ENCODE assay signal across 28 cellular contexts in the genomic region with DNA sequence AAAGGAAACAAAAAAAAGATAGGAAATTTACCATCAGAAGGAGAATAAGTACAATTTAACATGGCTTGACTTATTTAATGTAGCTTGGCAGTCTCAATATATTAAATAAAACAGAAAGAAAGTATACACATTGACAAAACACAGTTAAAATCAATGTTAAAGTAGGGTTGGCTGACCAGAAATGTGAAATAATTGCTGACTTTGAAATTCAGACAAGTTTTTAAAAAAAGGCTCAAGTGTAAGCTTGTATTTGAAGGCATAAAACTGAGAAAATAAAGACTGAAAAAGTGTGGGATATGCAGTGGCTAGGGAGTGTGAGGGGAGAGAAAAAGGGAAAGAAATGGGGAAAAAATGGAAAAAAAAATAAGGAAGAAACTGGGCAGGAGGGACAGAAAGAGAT.
A peak's percentile ranks its signal among the peaks of the same experiment; 100 is the strongest.
DNase-seq lines count a peak whose midpoint lies in the region; ATAC-seq, FAIRE-seq and TF ChIP-seq lines count a peak whose summit lies in the region.
"Had no signal": no experiment of that assay in that cellular context is flagged by ENCODE, and none has a peak within 500 bp of the region (broad histone marks: within the 10 kb centered on the region; RNA-seq: fewer than 3 reads in every experiment).

No MANE protein-coding gene starts in this region.

- H4K91ac ChIP-seq in trophoblast cell (ENCODE audit: low read depth, low read length) = peak overlapping the region; percentile 62

- no peak overlapping the region for H2BK120ac ChIP-seq in trophoblast cell (ENCODE audit: insufficient read depth, low read length, poor library complexity)

- H2BK12ac ChIP-seq in trophoblast cell (ENCODE audit: low read length) = no peak overlapping the region

- H3K9me3 ChIP-seq in A549 (no peaks in the 10 kb centered on the region), K562 (replicated peaks; ENCODE audit: control insufficient read depth, insufficient read depth, low read depth, low read length) (no peaks in the 10 kb centered on the region), trophoblast cell (ENCODE audit: insufficient read depth, low read depth, low read length) (no peaks in the 10 kb centered on the region)
- H3K9me3 ChIP-seq: BE2C, BLaER1 had no signal

- FAIRE-seq in A549 (lab: Jason Lieb, UNC) (no peak), K562 (lab: Jason Lieb, UNC) (no peak)
- FAIRE-seq: GM12878, GM12892, GM18507 had no signal

- no peaks in the 10 kb centered on the region for H3K79me2 ChIP-seq in K562 (ENCODE audit: control insufficient read depth, insufficient read depth, low read length)
- H3K79me2 ChIP-seq in trophoblast cell (ENCODE audit: control insufficient read depth, insufficient read depth, low read length, poor library complexity) = no peaks in the 10 kb centered on the region

- TF ChIP-seq EP300 in A549 (IDR thresholded peaks at IDR 0.05) = no peak
- TF ChIP-seq EP300 in K562 (IDR thresholded peaks at IDR 0.05; ENCODE audit: low read length) = no peak

- H3K4me3 ChIP-seq in A549 = no peak overlapping the region
- H3K4me3 ChIP-seq in K562 = no peak overlapping the region
- no peak overlapping the region for H3K4me3 ChIP-seq in trophoblast cell (ENCODE audit: low read depth, low read length)
- H3K4me3 ChIP-seq: BLaER1, GM12878 had no signal

- H3K4me1 Mint-ChIP-seq in activated CD4-positive, alpha-beta T cell treated with anti-CD3 and anti-CD28 coated beads, Interleukin-2, amount 10 ng/mL, durations not matched to agents 7 days and 5 days = no peaks in the 10 kb centered on the region
- H3K4me1 Mint-ChIP-seq in activated CD4-positive, alpha-beta T cell treated with anti-CD3 and anti-CD28 coated beads, Interleukin-2, amount 10 ng/mL, durations not matched to agents 24 days and 14 days = no peaks in the 10 kb centered on the region
- H3K4me1 Mint-ChIP-seq: CD14-positive monocyte; CD4-positive, alpha-beta memory T cell; CD4-positive, CD25-positive, alpha-beta regulatory T cell; CD8-positive, alpha-beta memory T cell had no signal

- in situ Hi-C loops in K562 (cut with MboI) = no loop called here

- H2AK5ac ChIP-seq in trophoblast cell (ENCODE audit: low read length) = no peak overlapping the region

- H3K9me1 ChIP-seq in K562 (ENCODE audit: control insufficient read depth, insufficient read depth, low read length) = no peaks in the 10 kb centered on the region

- H3K23ac ChIP-seq in trophoblast cell (ENCODE audit: low read length) = no peak overlapping the region

- H3K14ac ChIP-seq in trophoblast cell (ENCODE audit: low read length) = no peak overlapping the region

- H3K27me3 ChIP-seq in K562 (ENCODE audit: control insufficient read depth in 2 of 2, insufficient read depth in 2 of 2, low read length in 2 of 2) = no peaks in the 10 kb centered on the region
- H3K27me3 ChIP-seq in trophoblast cell (ENCODE audit: insufficient read depth, low read length) = no peaks in the 10 kb centered on the region
- H3K27me3 ChIP-seq: BE2C, BLaER1 had no signal

- no TSS peak for BruUV-seq in K562 (replicated peaks; lab: Mats Ljungman, UMichigan)

- POLR2A ChIA-PET in activated CD4-positive, alpha-beta T cell treated with anti-CD3 and anti-CD28 coated beads, Interleukin-2, amount 10 ng/mL, durations not matched to agents 7 days and 5 days (lab: Charles Lee) = no interaction called here
- POLR2A ChIA-PET in A549 (lab: Yijun Ruan, JAX) (no interaction called here), K562 (lab: Yijun Ruan, JAX) (interaction anchor here (0.6 kb wide), 1 partner anchor 32 kb away, joined by 4 read pairs; no protein-coding TSS in a partner anchor)

- ATAC-seq in A549 = no peak
- no peak for ATAC-seq in K562
- ATAC-seq in activated CD4-positive, CD25-positive, alpha-beta regulatory T cell treated with anti-CD3 and anti-CD28 coated beads, Interleukin-2, amount 50 U/mL, for 24 hours = no peak
- ATAC-seq: GM12878 had no signal

- no peak overlapping the region for H4K12ac ChIP-seq in trophoblast cell (ENCODE audit: low read depth, low read length)

- H3K36me3 ChIP-seq in K562 (ENCODE audit: control insufficient read depth, insufficient read depth, low read length) = no peaks in the 10 kb centered on the region
- no peaks in the 10 kb centered on the region for H3K36me3 ChIP-seq in trophoblast cell (ENCODE audit: control insufficient read depth in 1 of 2, insufficient read depth in 2 of 2, low read length in 2 of 2)
- H3K36me3 ChIP-seq: BE2C, BLaER1 had no signal

- no peak for DNase-seq in activated CD4-positive, alpha-beta T cell treated with anti-CD3 and anti-CD28 coated beads, Interleukin-2, amount 10 ng/mL, durations not matched to agents 7 days and 5 days
- no peak for DNase-seq in activated CD4-positive, alpha-beta T cell treated with anti-CD3 and anti-CD28 coated beads, Interleukin-2, amount 10 ng/mL, durations not matched to agents 24 days and 14 days
- no peak for DNase-seq in A549 (ENCODE audit: low read depth in 1 of 2, low spot score in 1 of 2)
- no peak for DNase-seq in K562 (ENCODE audit: extremely low read depth in 1 of 4, low spot score in 3 of 4)
- no peak for DNase-seq in trophoblast cell
- no peak for DNase-seq in HPDE6-E6E7 (ENCODE audit: extremely low spot score)
- DNase-seq in NCI-H2196 treated with DMSO at 0.1 percent for 48 hours (lab: John Stamatoyannopoulos, UW; ENCODE audit: unreplicated experiment) = no peak
- DNase-seq: ACHN; BE2C; C1 segment of cervical spinal cord; CD4-positive, alpha-beta memory T cell; CD4-positive, CD25-positive, alpha-beta regulatory T cell; CD8-positive, alpha-beta memory T cell; COR-L47; DMS 273 treated with DMSO at 0.1 percent for 48 hours; DMS153; DMS53; DMS79; DND-41; EL; GDM1 had no signal

- H3K18ac ChIP-seq in trophoblast cell (ENCODE audit: low read length) = no peak overlapping the region

- TF ChIP-seq RAD21 in A549 (conservative IDR thresholded peaks at IDR 0.05 in 1 of 2, IDR thresholded peaks at IDR 0.05 in 1 of 2) = no peak
- no peak for TF ChIP-seq RAD21 in K562 (CRISPR knock-in tag; conservative IDR thresholded peaks at IDR 0.05 in 1 of 2, IDR thresholded peaks at IDR 0.05 in 1 of 2)

- no peak overlapping the region for H3K27ac ChIP-seq in A549
- H3K27ac ChIP-seq in K562 (ENCODE audit: extremely low read depth, low read depth, low read length) = no peak overlapping the region
- H3K27ac ChIP-seq in trophoblast cell (ENCODE audit: low read depth, low read length) = no peak overlapping the region
- H3K27ac ChIP-seq: 22Rv1, BLaER1 had no signal

- H3K27me3 Mint-ChIP-seq in activated CD4-positive, alpha-beta T cell treated with anti-CD3 and anti-CD28 coated beads, Interleukin-2, amount 10 ng/mL, durations not matched to agents 7 days and 5 days = no peaks in the 10 kb centered on the region
- no peaks in the 10 kb centered on the region for H3K27me3 Mint-ChIP-seq in activated CD4-positive, alpha-beta T cell treated with anti-CD3 and anti-CD28 coated beads, Interleukin-2, amount 10 ng/mL, durations not matched to agents 24 days and 14 days
- H3K27me3 Mint-ChIP-seq: CD4-positive, alpha-beta memory T cell; CD4-positive, CD25-positive, alpha-beta regulatory T cell; CD8-positive, alpha-beta memory T cell had no signal

- H3K9me3 Mint-ChIP-seq in activated CD4-positive, alpha-beta T cell treated with anti-CD3 and anti-CD28 coated beads, Interleukin-2, amount 10 ng/mL, durations not matched to agents 7 days and 5 days = no peaks in the 10 kb centered on the region
- H3K9me3 Mint-ChIP-seq in activated CD4-positive, alpha-beta T cell treated with anti-CD3 and anti-CD28 coated beads, Interleukin-2, amount 10 ng/mL, durations not matched to agents 24 days and 14 days = no peaks in the 10 kb centered on the region

- H2BK5ac ChIP-seq in trophoblast cell (ENCODE audit: low read depth, low read length, poor library complexity) = no peak overlapping the region

- TF ChIP-seq CTCF in A549 (IDR thresholded peaks at IDR 0.05) (no peak), K562 (IDR thresholded peaks at IDR 0.05 in 2 of 3, conservative IDR thresholded peaks at IDR 0.05 in 1 of 3; ENCODE audit: insufficient read depth in 2 of 3, low read depth in 1 of 3, low read length in 3 of 3) (no peak)

- peaks cover 3% of the 10 kb centered on the region for H3K79me1 ChIP-seq in trophoblast cell (ENCODE audit: low read length)

- no peak overlapping the region for H2AFZ ChIP-seq in K562 (ENCODE audit: low read depth, low read length)
- no peak overlapping the region for H2AFZ ChIP-seq in trophoblast cell (ENCODE audit: insufficient read depth, low read length, poor library complexity)

- no peak overlapping the region for H3K4me2 ChIP-seq in A549
- no peak overlapping the region for H3K4me2 ChIP-seq in K562 (ENCODE audit: insufficient read depth, low read length)
- H3K4me2 ChIP-seq in trophoblast cell (ENCODE audit: low read length) = no peak overlapping the region
- H3K4me2 ChIP-seq: BLaER1 had no signal

- intact Hi-C loops in activated CD4-positive, alpha-beta T cell treated with anti-CD3 and anti-CD28 coated beads, Interleukin-2, amount 10 ng/mL, durations not matched to agents 24 days and 14 days (cut with micrococcal nuclease) = no loop called here
- intact Hi-C loops in K562 (cut with micrococcal nuclease) = no loop called here

- no peak overlapping the region for H3K9ac ChIP-seq in K562 (ENCODE audit: insufficient read depth in 1 of 2, low read depth in 2 of 2, low read length in 2 of 2)
- H3K9ac ChIP-seq in trophoblast cell (ENCODE audit: low read length) = no peak overlapping the region
- H3K9ac ChIP-seq: BLaER1 had no signal

- H4K8ac ChIP-seq in trophoblast cell (ENCODE audit: low read depth, low read length) = no peak overlapping the region

- H3K4me3 Mint-ChIP-seq in activated CD4-positive, alpha-beta T cell treated with anti-CD3 and anti-CD28 coated beads, Interleukin-2, amount 10 ng/mL, durations not matched to agents 7 days and 5 days = no peak overlapping the region
- H3K4me3 Mint-ChIP-seq in activated CD4-positive, alpha-beta T cell treated with anti-CD3 and anti-CD28 coated beads, Interleukin-2, amount 10 ng/mL, durations not matched to agents 24 days and 14 days = no peak overlapping the region
- H3K4me3 Mint-ChIP-seq: CD14-positive monocyte; CD4-positive, alpha-beta memory T cell; CD4-positive, CD25-positive, alpha-beta regulatory T cell; CD8-positive, alpha-beta memory T cell had no signal

- TF ChIP-seq POLR2A in A549 (IDR thresholded peaks at IDR 0.05; ENCODE audit: low read length) = no peak
- no peak for TF ChIP-seq POLR2A in K562 (conservative IDR thresholded peaks at IDR 0.05)

- CTCF ChIA-PET in activated CD4-positive, alpha-beta T cell treated with anti-CD3 and anti-CD28 coated beads, Interleukin-2, amount 10 ng/mL, durations not matched to agents 7 days and 5 days (lab: Charles Lee) = no interaction called here
- CTCF ChIA-PET in A549 (lab: Yijun Ruan, JAX) (no interaction called here), K562 (lab: Yijun Ruan, JAX; ENCODE audit: low intra/inter-chr PET ratio) (no interaction called here)

- no peak overlapping the region for H3K4ac ChIP-seq in trophoblast cell (ENCODE audit: low read depth, low read length)

- no peaks in the 10 kb centered on the region for H3K36me3 Mint-ChIP-seq in activated CD4-positive, alpha-beta T cell treated with anti-CD3 and anti-CD28 coated beads, Interleukin-2, amount 10 ng/mL, durations not matched to agents 7 days and 5 days (ENCODE audit: low read depth)
- H3K36me3 Mint-ChIP-seq in activated CD4-positive, alpha-beta T cell treated with anti-CD3 and anti-CD28 coated beads, Interleukin-2, amount 10 ng/mL, durations not matched to agents 24 days and 14 days (ENCODE audit: low read depth) = no peaks in the 10 kb centered on the region
- H3K36me3 Mint-ChIP-seq: CD14-positive monocyte; CD4-positive, alpha-beta memory T cell; CD4-positive, CD25-positive, alpha-beta regulatory T cell; CD8-positive, alpha-beta memory T cell had no signal

- H3K27ac Mint-ChIP-seq in activated CD4-positive, alpha-beta T cell treated with anti-CD3 and anti-CD28 coated beads, Interleukin-2, amount 10 ng/mL, durations not matched to agents 7 days and 5 days = peak overlapping the region; percentile 27
- no peak overlapping the region for H3K27ac Mint-ChIP-seq in activated CD4-positive, alpha-beta T cell treated with anti-CD3 and anti-CD28 coated beads, Interleukin-2, amount 10 ng/mL, durations not matched to agents 24 days and 14 days
- H3K27ac Mint-ChIP-seq: CD14-positive monocyte; CD4-positive, alpha-beta memory T cell; CD4-positive, CD25-positive, alpha-beta regulatory T cell; CD8-positive, alpha-beta memory T cell had no signal

- H3K4me1 ChIP-seq in A549 (no peaks in the 10 kb centered on the region), K562 (replicated peaks in 1 of 2; ENCODE audit: control insufficient read depth in 2 of 2, insufficient read depth in 2 of 2, low read length in 2 of 2) (no peaks in the 10 kb centered on the region), trophoblast cell (ENCODE audit: control insufficient read depth in 1 of 2, insufficient read depth in 2 of 2, low read length in 2 of 2) (peaks cover 0 to 4% of the 10 kb centered on the region in 2 experiments)
- H3K4me1 ChIP-seq: BE2C, BLaER1 had no signal

- H4K20me1 ChIP-seq in K562 (replicated peaks; ENCODE audit: control insufficient read depth, insufficient read depth, low read length) = no peaks in the 10 kb centered on the region
- H4K20me1 ChIP-seq: BLaER1 had no signal
